Comparison of ENCODE assay signal across 17 cellular contexts in genomic region chrX:119187298-119187697, GRCh38. TPM values are rescaled to one million over a fixed set of nuclear protein-coding genes. Genes with fewer than 3 reads are reported as not detected.
DNase-seq lines count a peak whose midpoint lies in the region; ATAC-seq, FAIRE-seq and TF ChIP-seq lines count a peak whose summit lies in the region.
"Had no signal": no experiment of that assay in that cellular context is flagged by ENCODE, and none has a peak within 500 bp of the region (broad histone marks: within the 10 kb centered on the region; RNA-seq: fewer than 3 reads in every experiment).

No MANE protein-coding gene starts in this region.

- no peak overlapping the region for H3K27ac ChIP-seq in neuronal stem cell (replicated peaks; ENCODE audit: low read length)
- no peak overlapping the region for H3K27ac ChIP-seq in gastroesophageal sphincter

- no CpG with 5 or more reads among the region's 4 CpGs for WGBS in neuronal stem cell (ENCODE audit: extremely low coverage in 2 of 2, insufficient read length in 2 of 2, insufficient replicate concordance in 1 of 2), 2 donors
- 83% methylated on average over 3 of the region's 4 CpGs; no CpG with 5 or more reads in 1 of the 2 donors for WGBS in gastroesophageal sphincter (ENCODE audit: low coverage in 1 of 2), 2 donors

- H3K4me2 ChIP-seq in neuronal stem cell (ENCODE audit: insufficient read depth, low read length, poor library complexity, severe bottlenecking): no peak overlapping the region
- H3K4me2 ChIP-seq: GM23338 had no signal

- no peak for TF ChIP-seq EP300 in gastroesophageal sphincter (IDR thresholded peaks at IDR 0.05)

- H2BK5ac ChIP-seq in neuronal stem cell (ENCODE audit: low read length): no peak overlapping the region

- H2AFZ ChIP-seq in neuronal stem cell (ENCODE audit: low read length): peak overlapping the region; percentile 72
- H2AFZ ChIP-seq: GM23338 had no signal

- H3K18ac ChIP-seq in neuronal stem cell (ENCODE audit: low read length): no peak overlapping the region

- H4K8ac ChIP-seq in neuronal stem cell (ENCODE audit: low read depth, low read length): no peak overlapping the region

- H3K36me3 ChIP-seq in neuronal stem cell (replicated peaks in 1 of 2; ENCODE audit: control insufficient read depth in 2 of 2, insufficient read depth in 2 of 2, low read length in 2 of 2) (no peaks in the 10 kb centered on the region), gastroesophageal sphincter (no peaks in the 10 kb centered on the region)

- H2BK120ac ChIP-seq in neuronal stem cell (ENCODE audit: low read depth, low read length): no peak overlapping the region

- TF ChIP-seq POLR2A in gastroesophageal sphincter (IDR thresholded peaks at IDR 0.05): no peak

- H3K14ac ChIP-seq in neuronal stem cell (ENCODE audit: low read length): no peak overlapping the region

- no peak for TF ChIP-seq CTCF in WI38 (IDR thresholded peaks at IDR 0.05; ENCODE audit: low read depth, low read length)
- no peak for TF ChIP-seq CTCF in gastroesophageal sphincter (IDR thresholded peaks at IDR 0.05)

- H3K9ac ChIP-seq in neuronal stem cell (ENCODE audit: low read depth, low read length, poor library complexity): no peak overlapping the region

- no peak for ATAC-seq in gastroesophageal sphincter
- ATAC-seq: GM12878, GM23338 had no signal

- H3K4ac ChIP-seq in neuronal stem cell (ENCODE audit: low read length): no peak overlapping the region

- no peaks in the 10 kb centered on the region for H3K79me1 ChIP-seq in neuronal stem cell (ENCODE audit: low read depth, low read length)

- no peak overlapping the region for H4K91ac ChIP-seq in neuronal stem cell (ENCODE audit: low read depth, low read length, poor library complexity)

- no peak overlapping the region for H2BK15ac ChIP-seq in neuronal stem cell (ENCODE audit: low read length)

- H3K4me1 ChIP-seq in neuronal stem cell (ENCODE audit: control insufficient read depth in 2 of 2, insufficient read depth in 1 of 2, low read depth in 1 of 2, low read length in 2 of 2) (no peaks in the 10 kb centered on the region), gastroesophageal sphincter (no peaks in the 10 kb centered on the region)

- H3K9me3 ChIP-seq in neuronal stem cell (replicated peaks in 1 of 2; ENCODE audit: control insufficient read depth in 2 of 2, insufficient read depth in 1 of 2, low read depth in 1 of 2, low read length in 2 of 2) (no peaks in the 10 kb centered on the region), gastroesophageal sphincter (no peaks in the 10 kb centered on the region)

- H3K23ac ChIP-seq in neuronal stem cell (ENCODE audit: low read depth, low read length, poor library complexity): no peak overlapping the region

- no peak overlapping the region for H2AK5ac ChIP-seq in neuronal stem cell (ENCODE audit: low read depth, low read length)

- H3K27me3 ChIP-seq in neuronal stem cell (ENCODE audit: control insufficient read depth in 3 of 3, insufficient read depth in 3 of 3, low read depth in 1 of 3, low read length in 3 of 3): peaks cover 0 to 4% (median 0%) of the 10 kb centered on the region in 3 experiments
- no peaks in the 10 kb centered on the region for H3K27me3 ChIP-seq in gastroesophageal sphincter

- H2BK12ac ChIP-seq in neuronal stem cell (ENCODE audit: low read length): no peak overlapping the region

- DNase-seq in HT1080 (ENCODE audit: low read depth) (peak; percentile 34), OCI-M1 (lab: John Stamatoyannopoulos, UW) (peak; percentile 72), neuronal stem cell (ENCODE audit: low spot score) (no peak), NCI-H2081 (lab: John Stamatoyannopoulos, UW) (no peak), RCC 7860 (ENCODE audit: low spot score) (no peak)
- DNase-seq: C1 segment of cervical spinal cord, GDM1, Kasumi-1, NCI-H1436, NCI-H2029, NCI-H510A had no signal

- H3K4me3 ChIP-seq in WI38 (ENCODE audit: low read depth, low read length): 0 out of 2 replicates have a peak overlapping the region, but pooled peaks have one; percentile 5
- no peak overlapping the region for H3K4me3 ChIP-seq in neuronal stem cell (ENCODE audit: low read length in 2 of 2)
- no peak overlapping the region for H3K4me3 ChIP-seq in gastroesophageal sphincter
- H3K4me3 ChIP-seq: GM12878, GM23338 had no signal

- FAIRE-seq in RCC 7860 (lab: Jason Lieb, UNC): no peak
- FAIRE-seq: GM12878 had no signal

RNA-seq across cellular contexts. Expression of gene PGRMC1, which starts 48.8 kb away (rescaled TPM):
- total RNA-seq in HT1080 (2014; rRNA removed; shearing (Covaris generic)): 132 and 141 TPM in 2 replicates
- 88.3 and 92.3 TPM in 2 replicates for polyA plus RNA-seq in HT1080 (2015; cell fraction: cytosol; rRNA removed)
- polyA plus RNA-seq in HT1080 (2015; cell fraction: nucleus; rRNA removed): 52.2 and 67.6 TPM in 2 replicates
- 115 TPM for polyA plus RNA-seq in neuronal stem cell (2013, experiment 1 of 2)
- 116 TPM for polyA plus RNA-seq in neuronal stem cell (2013, experiment 2 of 2)
- 100 to 1,000 TPM; 114 to 152 (median 139) TPM for total RNA-seq in gastroesophageal sphincter

RNA-seq across cellular contexts. Expression of gene KIAA1210, which starts 59.7 kb away (rescaled TPM):
- not detected in 2 replicates for total RNA-seq in HT1080 (2014; rRNA removed; shearing (Covaris generic))
- not detected in 2 replicates for polyA plus RNA-seq in HT1080 (2015; cell fraction: cytosol; rRNA removed)
- polyA plus RNA-seq in HT1080 (2015; cell fraction: nucleus; rRNA removed): not detected in 2 replicates
- polyA plus RNA-seq in neuronal stem cell (2013, experiment 1 of 2): not detected
- not detected for polyA plus RNA-seq in neuronal stem cell (2013, experiment 2 of 2)
- under 1 TPM in 1 of 4 donors, not detected in 3; 0.12 TPM for total RNA-seq in gastroesophageal sphincter
- total RNA-seq: A673; GM12878; GM23338; T-helper 1 cell treated with Interleukin-12 subunit alpha and Interleukin-12 subunit beta and Interleukin-4 antibody, amounts not matched to agents 30 ng/mL and 1 ng/mL, for 36 hours had no signal
- polyA plus RNA-seq: GM23338 had no signal

Comparison
In these comparisons a context has a peak if more than half of its experiments do, and no peak if none do; other contexts are left out.
1. DNase-seq: peak in HT1080 (single experiment) and OCI-M1 (single experiment); none in neuronal stem cell (single experiment), NCI-H2081 (0 of 2) and RCC 7860 (single experiment).